Comparison of ENCODE assay signal across 15 cellular contexts in the genomic region with DNA sequence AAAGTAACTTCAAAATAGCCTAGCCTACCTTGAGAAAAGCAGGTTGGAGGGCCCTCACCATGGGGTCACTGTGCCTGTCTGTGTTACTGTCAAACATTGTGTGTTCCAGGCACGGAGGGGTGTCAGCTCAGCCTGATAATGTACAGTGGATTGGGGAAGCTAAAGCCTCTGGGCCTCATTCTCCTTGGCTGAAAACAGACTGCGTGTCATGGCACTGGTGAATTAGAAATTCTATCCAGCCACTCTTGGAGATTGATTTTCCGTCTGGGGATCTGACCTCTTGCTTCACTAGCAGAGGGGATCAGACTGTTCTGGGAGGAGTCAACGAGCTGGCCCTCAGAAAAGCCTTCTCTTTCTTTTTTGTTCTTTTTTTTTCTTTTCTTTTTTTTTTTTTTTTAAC.
A peak's percentile ranks its signal among the peaks of the same experiment; 100 is the strongest.
DNase-seq lines count a peak whose midpoint lies in the region; ATAC-seq and TF ChIP-seq lines count a peak whose summit lies in the region.
"Had no signal": no experiment of that assay in that cellular context is flagged by ENCODE, and none has a peak within 500 bp of the region (broad histone marks: within the 10 kb centered on the region; RNA-seq: fewer than 3 reads in every experiment).

No MANE protein-coding gene starts in this region.

- H3K9me3 ChIP-seq in testis, result no peaks in the 10 kb centered on the region
- H3K9me3 ChIP-seq: ovary, Peyer's patch had no signal

- no peak for TF ChIP-seq CTCF in testis (IDR thresholded peaks at IDR 0.05)

- H3K4me3 ChIP-seq in testis, result no peak overlapping the region
- H3K4me3 ChIP-seq: ovary, Peyer's patch had no signal

- WGBS in testis, 2 donors, result 23 to 55% methylated on average over 4 of the region's 4 CpGs

- H3K4me1 ChIP-seq in testis, result peaks cover 11% of the 10 kb centered on the region
- H3K4me1 ChIP-seq: Peyer's patch had no signal

- no peak for TF ChIP-seq POLR2A in testis (IDR thresholded peaks at IDR 0.05)

- ATAC-seq in HG03354 (IDR thresholded peaks at IDR 0.05; ENCODE audit: poor library complexity, severe bottlenecking, unreplicated experiment), result no peak
- ATAC-seq: activated naive CD4-positive, alpha-beta T cell treated with anti-CD3 and anti-CD28 coated beads, Interleukin-2, amount 50 U/mL, for 72 hours; CD8-positive, alpha-beta T cell had no signal

- DNase-seq in NCI-H2171 treated with DMSO at 0.1 percent for 48 hours (lab: John Stamatoyannopoulos, UW) (peak; percentile 69), fibroblast of gingiva (ENCODE audit: low read depth) (peak; percentile 85), mucosa of gallbladder (ENCODE audit: low spot score) (peak; percentile 64), testis (peak; percentile 65), COLO829 (ENCODE audit: low spot score) (no peak)
- no peak for DNase-seq in activated CD8-positive, alpha-beta memory T cell treated with anti-CD3 and anti-CD28 coated beads for 24 hours
- DNase-seq: CD8-positive, alpha-beta T cell; GDM1; kidney; NCI-H2029 treated with DMSO at 0.1 percent for 48 hours; Peyer's patch; stimulated activated naive CD4-positive, alpha-beta T cell had no signal

- H3K27ac ChIP-seq in testis, result no peak overlapping the region
- H3K27ac ChIP-seq: ovary had no signal

- intact Hi-C loops in testis (cut with DNase I; ENCODE audit: low total_unique reads), result no loop called here

- H3K36me3 ChIP-seq in testis (ENCODE audit: low read depth, missing control alignments), result no peaks in the 10 kb centered on the region
- H3K36me3 ChIP-seq: ovary, Peyer's patch had no signal

- H3K27me3 ChIP-seq in testis, result no peaks in the 10 kb centered on the region
- H3K27me3 ChIP-seq: ovary, Peyer's patch had no signal

Comparison
In these comparisons a context has a peak if more than half of its experiments do, and no peak if none do; other contexts are left out.
1. DNase-seq: peak in NCI-H2171 treated with DMSO at 0.1 percent for 48 hours (single experiment), fibroblast of gingiva (single experiment), mucosa of gallbladder (single experiment) and testis (single experiment); none in activated CD8-positive, alpha-beta memory T cell treated with anti-CD3 and anti-CD28 coated beads for 24 hours (single experiment) and COLO829 (single experiment).